ENCODE assay signal across 28 cellular contexts in genomic region chr2:19137433-19137832, GRCh38.
DNase-seq lines count a peak whose midpoint lies in the region; ATAC-seq and TF ChIP-seq lines count a peak whose summit lies in the region.
"Had no signal": no experiment of that assay in that cellular context is flagged by ENCODE, and none has a peak within 500 bp of the region (broad histone marks: within the 10 kb centered on the region; RNA-seq: fewer than 3 reads in every experiment).

No MANE protein-coding gene starts in this region.

- H3K4me2 ChIP-seq in osteoblast (ENCODE audit: insufficient read depth, low read length), result no peak overlapping the region
- H3K4me2 ChIP-seq in trophoblast cell (ENCODE audit: low read length), result no peak overlapping the region

- H3K79me2 ChIP-seq in osteoblast (ENCODE audit: insufficient read depth, low read length), result no peaks in the 10 kb centered on the region
- no peaks in the 10 kb centered on the region for H3K79me2 ChIP-seq in trophoblast cell (ENCODE audit: control insufficient read depth, insufficient read depth, low read length, poor library complexity)

- no peak overlapping the region for H2AK5ac ChIP-seq in trophoblast cell (ENCODE audit: low read length)

- H2BK12ac ChIP-seq in trophoblast cell (ENCODE audit: low read length), result no peak overlapping the region

- BruUV-seq in Calu3 (replicated peaks; lab: Mats Ljungman, UMichigan) (no TSS peak), Panc1 (replicated peaks; lab: Mats Ljungman, UMichigan) (no TSS peak)

- peaks cover 5% of the 10 kb centered on the region; the same call in 1 of the 2 replicates for H3K4me1 ChIP-seq in Panc1 (ENCODE audit: control insufficient read depth, insufficient read depth, low read length)
- peaks cover 29% of the 10 kb centered on the region for H3K4me1 ChIP-seq in osteoblast (ENCODE audit: insufficient read depth, low read length)
- peaks cover 5 to 9% of the 10 kb centered on the region in 2 experiments for H3K4me1 ChIP-seq in trophoblast cell (ENCODE audit: control insufficient read depth in 1 of 2, insufficient read depth in 2 of 2, low read length in 2 of 2)

- no peaks in the 10 kb centered on the region for H3K79me1 ChIP-seq in trophoblast cell (ENCODE audit: low read length)

- H3K9me3 Mint-ChIP-seq in Calu3 (ENCODE audit: low read depth, unreplicated experiment) (peaks cover 2% of the 10 kb centered on the region), chondrocyte (ENCODE audit: low read depth) (peaks cover 3% of the 10 kb centered on the region)
- H3K9me3 Mint-ChIP-seq in activated T-cell treated with anti-CD3 and anti-CD28 coated beads, Interleukin-2, amount 50 U/mL, for 24 hours, result no peaks in the 10 kb centered on the region
- H3K9me3 Mint-ChIP-seq: CD8-positive, alpha-beta T cell; T-helper 1 cell treated with Interleukin-12 subunit alpha and Interleukin-12 subunit beta and Interleukin-4 antibody, amounts not matched to agents 30 μg/mL and 1 μg/mL, for 36 hours had no signal

- no peaks in the 10 kb centered on the region for H3K27me3 ChIP-seq in Panc1 (ENCODE audit: control insufficient read depth, insufficient read depth, low read length)
- H3K27me3 ChIP-seq in osteoblast (ENCODE audit: insufficient read depth, low read length), result no peaks in the 10 kb centered on the region
- no peaks in the 10 kb centered on the region for H3K27me3 ChIP-seq in trophoblast cell (ENCODE audit: insufficient read depth, low read length)

- intact Hi-C loops in Calu3 (cut with micrococcal nuclease; ENCODE audit: unreplicated experiment), result loop anchor here (5.0 kb wide), 1 partner anchor 545 kb away; no protein-coding TSS in a partner anchor
- intact Hi-C loops in Panc1 (cut with micrococcal nuclease; ENCODE audit: unreplicated experiment), result no loop called here

- ATAC-seq in Panc1 (no peak), GM18907 (IDR thresholded peaks at IDR 0.05; ENCODE audit: unreplicated experiment) (no peak)
- ATAC-seq: CD8-positive, alpha-beta T cell; GM12878 had no signal

- H3K27ac ChIP-seq in Panc1 (ENCODE audit: low read length), result peak overlapping the region; percentile 51; the same call in 1 of the 2 replicates
- no peak overlapping the region for H3K27ac ChIP-seq in osteoblast (ENCODE audit: low read depth, low read length)
- H3K27ac ChIP-seq in trophoblast cell (ENCODE audit: low read depth, low read length), result no peak overlapping the region
- H3K27ac ChIP-seq: HL-60 had no signal

- no peaks in the 10 kb centered on the region for H4K20me1 ChIP-seq in osteoblast (ENCODE audit: insufficient read depth, low read length)

- H3K18ac ChIP-seq in trophoblast cell (ENCODE audit: low read length), result no peak overlapping the region

- DNase-seq in Calu3 (no peak), Panc1 (ENCODE audit: low read depth, low spot score) (no peak), chondrocyte (ENCODE audit: low spot score) (no peak), osteoblast (ENCODE audit: insufficient read length, low spot score, missing footprints) (no peak), A172 (ENCODE audit: low spot score) (no peak), trophoblast cell (no peak)
- no peak for DNase-seq in activated T-cell treated with anti-CD3 and anti-CD28 coated beads, Interleukin-2, amount 50 U/mL, for 24 hours
- DNase-seq: C1 segment of cervical spinal cord; Caco-2; CD8-positive, alpha-beta T cell; DMS 273 treated with DMSO at 0.1 percent for 48 hours; DMS79; EL; GDM1; HCEC 1CT; NCI-H1105; NCI-H1436 treated with DMSO at 0.1 percent for 48 hours; NCI-H187 treated with DMSO at 0.1 percent for 48 hours; NCI-H2171 treated with DMSO at 0.1 percent for 48 hours; NCI-H524; NCI-H774; NK-92 treated with Interleukin-12 subunit alpha and Interleukin-12 subunit beta, amount 100 ng/mL, for 24 hours; SHP77 treated with DMSO at 0.1 percent for 48 hours; SW 1271 had no signal

- H2AFZ ChIP-seq in osteoblast (ENCODE audit: low read length) (peak overlapping the region; percentile 10), trophoblast cell (ENCODE audit: insufficient read depth, low read length, poor library complexity) (no peak overlapping the region)

- H3K14ac ChIP-seq in trophoblast cell (ENCODE audit: low read length), result no peak overlapping the region

- no peak overlapping the region for H4K8ac ChIP-seq in trophoblast cell (ENCODE audit: low read depth, low read length)

- no peak for TF ChIP-seq CTCF in Calu3 (IDR thresholded peaks at IDR 0.05; ENCODE audit: unreplicated experiment)
- TF ChIP-seq CTCF in Panc1 (IDR thresholded peaks at IDR 0.05), result no peak
- TF ChIP-seq CTCF in chondrocyte (IDR thresholded peaks at IDR 0.05), result peak; percentile 52
- no peak for TF ChIP-seq CTCF in osteoblast (IDR thresholded peaks at IDR 0.05; ENCODE audit: extremely low read depth, low read depth, low read length)

- H3K27ac Mint-ChIP-seq in Calu3 (ENCODE audit: unreplicated experiment), result peak overlapping the region; percentile 68
- no peak overlapping the region for H3K27ac Mint-ChIP-seq in chondrocyte (ENCODE audit: unreplicated experiment)
- H3K27ac Mint-ChIP-seq in activated T-cell treated with anti-CD3 and anti-CD28 coated beads, Interleukin-2, amount 50 U/mL, for 24 hours, result no peak overlapping the region
- H3K27ac Mint-ChIP-seq: CD8-positive, alpha-beta T cell; T-helper 1 cell treated with Interleukin-12 subunit alpha and Interleukin-12 subunit beta and Interleukin-4 antibody, amounts not matched to agents 30 μg/mL and 1 μg/mL, for 36 hours had no signal

- no peak overlapping the region for H4K12ac ChIP-seq in trophoblast cell (ENCODE audit: low read depth, low read length)

- H2BK120ac ChIP-seq in trophoblast cell (ENCODE audit: insufficient read depth, low read length, poor library complexity), result no peak overlapping the region

- H3K9me3 ChIP-seq in Panc1 (ENCODE audit: control insufficient read depth, insufficient read depth, low read depth, low read length), result no peaks in the 10 kb centered on the region
- no peaks in the 10 kb centered on the region for H3K9me3 ChIP-seq in osteoblast (ENCODE audit: low read depth, low read length)
- H3K9me3 ChIP-seq in trophoblast cell (ENCODE audit: insufficient read depth, low read depth, low read length), result no peaks in the 10 kb centered on the region
- H3K9me3 ChIP-seq: Caco-2 had no signal

- no peaks in the 10 kb centered on the region for H3K36me3 ChIP-seq in Panc1 (ENCODE audit: control insufficient read depth, insufficient read depth, low read length)
- H3K36me3 ChIP-seq in osteoblast (ENCODE audit: insufficient read depth, low read length), result no peaks in the 10 kb centered on the region
- H3K36me3 ChIP-seq in trophoblast cell (ENCODE audit: control insufficient read depth in 1 of 2, insufficient read depth in 2 of 2, low read length in 2 of 2), result no peaks in the 10 kb centered on the region

- no peak overlapping the region for H3K4ac ChIP-seq in trophoblast cell (ENCODE audit: low read depth, low read length)

- no peak overlapping the region for H3K9ac ChIP-seq in trophoblast cell (ENCODE audit: low read length)

- H3K4me3 ChIP-seq in Panc1 (ENCODE audit: low read depth in 2 of 2, low read length in 2 of 2), result no peak overlapping the region
- no peak overlapping the region for H3K4me3 ChIP-seq in osteoblast (ENCODE audit: insufficient read depth, low read length)
- H3K4me3 ChIP-seq in trophoblast cell (ENCODE audit: low read depth, low read length), result no peak overlapping the region
- H3K4me3 ChIP-seq: GM12878 had no signal

- H3K27me3 Mint-ChIP-seq in Calu3 (ENCODE audit: unreplicated experiment) (no peaks in the 10 kb centered on the region), chondrocyte (ENCODE audit: low read depth) (peaks cover 7% of the 10 kb centered on the region)
- H3K27me3 Mint-ChIP-seq in activated T-cell treated with anti-CD3 and anti-CD28 coated beads, Interleukin-2, amount 50 U/mL, for 24 hours, result peaks cover under 1% of the 10 kb centered on the region

- in situ Hi-C loops in Panc1 (cut with HindIII; ENCODE audit: low pct_unique_long_range_greater_than_20kb, low sequenced_read_pairs), result no loop called here

- H3K4me1 Mint-ChIP-seq in Calu3 (ENCODE audit: low read depth, unreplicated experiment) (peaks cover 39% of the 10 kb centered on the region), chondrocyte (ENCODE audit: low read depth) (peaks cover 29% of the 10 kb centered on the region)
- H3K4me1 Mint-ChIP-seq in activated T-cell treated with anti-CD3 and anti-CD28 coated beads, Interleukin-2, amount 50 U/mL, for 24 hours (ENCODE audit: low read depth), result no peaks in the 10 kb centered on the region

- no peak overlapping the region for H3K4me3 Mint-ChIP-seq in Calu3 (ENCODE audit: low read depth, unreplicated experiment)
- no peak overlapping the region for H3K4me3 Mint-ChIP-seq in chondrocyte (ENCODE audit: unreplicated experiment)
- H3K4me3 Mint-ChIP-seq in activated T-cell treated with anti-CD3 and anti-CD28 coated beads, Interleukin-2, amount 50 U/mL, for 24 hours, result no peak overlapping the region
- H3K4me3 Mint-ChIP-seq: CD8-positive, alpha-beta T cell; T-helper 1 cell treated with Interleukin-12 subunit alpha and Interleukin-12 subunit beta and Interleukin-4 antibody, amounts not matched to agents 30 μg/mL and 1 μg/mL, for 36 hours had no signal

- H3K23ac ChIP-seq in trophoblast cell (ENCODE audit: low read length), result no peak overlapping the region

- CTCF ChIA-PET in Calu3 (lab: Charles Lee) (no interaction called here), Panc1 (lab: Charles Lee) (no interaction called here)

- H3K36me3 Mint-ChIP-seq in Calu3 (ENCODE audit: insufficient read depth, unreplicated experiment) (no peaks in the 10 kb centered on the region), chondrocyte (ENCODE audit: low read depth) (peaks cover 1% of the 10 kb centered on the region)
- H3K36me3 Mint-ChIP-seq in activated T-cell treated with anti-CD3 and anti-CD28 coated beads, Interleukin-2, amount 50 U/mL, for 24 hours (ENCODE audit: low read depth), result no peaks in the 10 kb centered on the region
- H3K36me3 Mint-ChIP-seq: CD8-positive, alpha-beta T cell had no signal

- POLR2A ChIA-PET in Panc1 (lab: Charles Lee), result no interaction called here

- no peak overlapping the region for H2BK5ac ChIP-seq in trophoblast cell (ENCODE audit: low read depth, low read length, poor library complexity)

- H4K91ac ChIP-seq in trophoblast cell (ENCODE audit: low read depth, low read length), result no peak overlapping the region
